8 cellular contexts compared by ENCODE assay signal in genomic region chr16:3282103-3282746, GRCh38. TPM values are rescaled to one million over a fixed set of nuclear protein-coding genes. Genes with fewer than 3 reads are reported as not detected.
A peak's percentile ranks its signal among the peaks of the same experiment; 100 is the strongest.
DNase-seq lines count a peak whose midpoint lies in the region; TF ChIP-seq lines count a peak whose summit lies in the region.

No MANE protein-coding gene starts in this region.

- peaks cover 27% of the 10 kb centered on the region for H3K4me1 Mint-ChIP-seq in neural crest cell

- H3K36me3 Mint-ChIP-seq in neural crest cell (ENCODE audit: low read depth), result peaks cover 27% of the 10 kb centered on the region

- peak; percentile 63 for DNase-seq in SIG-M5 treated with dmso at 0.1 percent for 504 hours (lab: John Stamatoyannopoulos, UW; ENCODE audit: unreplicated experiment)
- no peak for DNase-seq in SIG-M5 (lab: John Stamatoyannopoulos, UW)
- peak; percentile 66 for DNase-seq in HEK293T (ENCODE audit: extremely low spot score)
- peak; percentile 79 for DNase-seq in MG63
- peak; percentile 40 to 72 for DNase-seq in SW 1271 (lab: John Stamatoyannopoulos, UW)
- no peak for DNase-seq in esophagus squamous epithelium (lab: John Stamatoyannopoulos, UW)
- no peak for DNase-seq in neural crest cell (ENCODE audit: low read depth, low spot score)
- DNase-seq in stimulated activated CD4-positive, alpha-beta T cell treated with anti-CD3 and anti-CD28 coated beads, Interleukin-12 subunit alpha, Interleukin-12 subunit beta, amount 100 ng/mL, for 4 hours, result no peak

- POLR2A ChIA-PET in HEK293T (lab: Yijun Ruan, JAX), result interaction anchor here (0.6 to 2.7 kb wide), 31 partner anchors 8 to 219 kb away, joined by 3 to 30 read pairs (median 4); partner anchors contain the start of genes CLUAP1, MEFV, NAA60 and OR1F1

- H3K4me3 Mint-ChIP-seq in neural crest cell, result peak overlapping the region; percentile 95

- H3K36me3 ChIP-seq in MG63, result peaks cover 36% of the 10 kb centered on the region
- H3K36me3 ChIP-seq in esophagus squamous epithelium, result peaks cover 9 to 26% (median 13%) of the 10 kb centered on the region in 3 donors

- H3K27ac ChIP-seq in esophagus squamous epithelium, result peak overlapping the region; percentile 98 to 100 (median 98)

- no peak for TF ChIP-seq CTCF in esophagus squamous epithelium (IDR thresholded peaks at IDR 0.05)
- no peak for TF ChIP-seq CTCF in neural crest cell (conservative IDR thresholded peaks at IDR 0.05)

- H3K9me3 ChIP-seq in MG63, result peaks cover 28% of the 10 kb centered on the region
- peaks cover 0 to 17% (median 12%) of the 10 kb centered on the region in 3 donors for H3K9me3 ChIP-seq in esophagus squamous epithelium

- 18 to 44% methylated on average over 10 to 16 of the region's 30 CpGs for WGBS in esophagus squamous epithelium, 2 donors

- no peaks in the 10 kb centered on the region for H3K9me3 Mint-ChIP-seq in neural crest cell

- H3K4me3 ChIP-seq in MG63, result peak overlapping the region; percentile 67
- H3K4me3 ChIP-seq in esophagus squamous epithelium, result peak overlapping the region; percentile 91 to 97 (median 94)

- peaks cover 14 to 37% (median 16%) of the 10 kb centered on the region in 3 donors for H3K4me1 ChIP-seq in esophagus squamous epithelium

- TF ChIP-seq POLR2A in esophagus squamous epithelium (IDR thresholded peaks at IDR 0.05), result no peak

- H3K27me3 Mint-ChIP-seq in neural crest cell (ENCODE audit: low read depth), result peaks cover 21% of the 10 kb centered on the region

- CTCF ChIA-PET in HEK293T (lab: Yijun Ruan, JAX), result interaction anchor here (0.6 to 1.0 kb wide), 2 partner anchors 16 to 1585 kb away, joined by 3 to 4 read pairs; no protein-coding TSS in a partner anchor

- H3K27me3 ChIP-seq in MG63 (peaks cover 9% of the 10 kb centered on the region), esophagus squamous epithelium (peaks cover 0 to 9% (median 0%) of the 10 kb centered on the region in 4 donors)

- intact Hi-C loops in esophagus squamous epithelium (cut with DNase I), result no loop called here

- H3K27ac Mint-ChIP-seq in neural crest cell (ENCODE audit: unreplicated experiment), result peak overlapping the region; percentile 94

TF ChIP-seq in HEK293T, 16 proteins besides CTCF, POLR2A, EP300 and RAD21:
- peak; percentile 18 for TF ChIP-seq L3MBTL2 (conservative IDR thresholded peaks at IDR 0.05)
- TF ChIP-seq SUZ12 (IDR thresholded peaks at IDR 0.05), result no peak
- no peak for TF ChIP-seq ELF4 (IDR thresholded peaks at IDR 0.05)
- no peak for TF ChIP-seq FOXM1 (IDR thresholded peaks at IDR 0.05; ENCODE audit: borderline replicate concordance)
- no peak for TF ChIP-seq FOXK2 (IDR thresholded peaks at IDR 0.05)
- no peak for TF ChIP-seq BHLHE40 (IDR thresholded peaks at IDR 0.05; ENCODE audit: borderline replicate concordance)

RNA-seq across cellular contexts. Expression of gene ZNF263, which starts 1.1 kb away (rescaled TPM):
- 48.3 and 74.7 TPM in 2 replicates for total RNA-seq in MG63 (2014; rRNA removed; shearing (Covaris generic); ENCODE audit: low replicate concordance)
- total RNA-seq in esophagus squamous epithelium (10 to 100 TPM; 15.7 to 40.1 (median 24.1) TPM), neural crest cell (32.7 and 34.0 TPM in 2 replicates)

RNA-seq across cellular contexts. Expression of gene TIGD7, which starts 23.0 kb away (rescaled TPM):
- total RNA-seq in MG63 (2014; rRNA removed; shearing (Covaris generic); ENCODE audit: low replicate concordance), result 5.2 and 10.7 TPM in 2 replicates
- total RNA-seq in esophagus squamous epithelium (1 to 10 TPM in 2 of 4 donors, under 1 TPM in 2; 0.38 to 4.0 (median 0.96) TPM), neural crest cell (5.2 and 6.6 TPM in 2 replicates)

RNA-seq across cellular contexts. Expression of gene ZNF75A, which starts 23.1 kb away (rescaled TPM):
- 13.7 and 20.3 TPM in 2 replicates for total RNA-seq in MG63 (2014; rRNA removed; shearing (Covaris generic); ENCODE audit: low replicate concordance)
- 10 to 100 TPM; 10.6 to 24.6 (median 18.1) TPM for total RNA-seq in esophagus squamous epithelium
- total RNA-seq in neural crest cell, result 43.8 and 48.9 TPM in 2 replicates

RNA-seq across cellular contexts. Expression of gene MEFV, which starts 25.8 kb away (rescaled TPM):
- 0.07 TPM in 1 of 2 replicates, not detected in the other for total RNA-seq in MG63 (2014; rRNA removed; shearing (Covaris generic); ENCODE audit: low replicate concordance)
- 1 to 10 TPM in 3 of 4 donors, under 1 TPM in 1; 0.38 to 2.8 (median 1.5) TPM for total RNA-seq in esophagus squamous epithelium
- not detected in 2 replicates for total RNA-seq in neural crest cell

RNA-seq across cellular contexts. Expression of gene ZNF200, which starts 47.3 kb away (rescaled TPM):
- 3.4 and 5.8 TPM in 2 replicates for total RNA-seq in MG63 (2014; rRNA removed; shearing (Covaris generic); ENCODE audit: low replicate concordance)
- 10 to 100 TPM in 1 of 4 donors, 1 to 10 TPM in 3; 4.3 to 10.1 (median 4.6) TPM for total RNA-seq in esophagus squamous epithelium
- total RNA-seq in neural crest cell, result 12.1 and 14.1 TPM in 2 replicates

Comparison
In these comparisons a context has a peak if more than half of its experiments do, and no peak if none do; other contexts are left out.
1. DNase-seq: peak in SIG-M5 treated with dmso at 0.1 percent for 504 hours (single experiment), HEK293T (single experiment), MG63 (single experiment) and SW 1271 (2 of 2); none in SIG-M5 (single experiment), esophagus squamous epithelium (single experiment), neural crest cell (single experiment) and stimulated activated CD4-positive, alpha-beta T cell treated with anti-CD3 and anti-CD28 coated beads, Interleukin-12 subunit alpha, Interleukin-12 subunit beta, amount 100 ng/mL, for 4 hours (single experiment).